In genomic region chr6:155544677-155545076, GRCh38 we compare ENCODE assay signal across 23 cellular contexts.
"Had no signal": no experiment of that assay in that cellular context is flagged by ENCODE, and none has a peak within 500 bp of the region (broad histone marks: within the 10 kb centered on the region; RNA-seq: fewer than 3 reads in every experiment).

No MANE protein-coding gene starts in this region.

- ATAC-seq: activated CD8-positive, alpha-beta T cell treated with anti-CD3 and anti-CD28 coated beads for 36 hours; activated T-helper 17 cell treated with anti-CD3 and anti-CD28 coated beads, Interleukin-2, amount 50 U/mL, for 72 hours; effector memory CD8-positive, alpha-beta T cell; stimulated activated naive CD8-positive, alpha-beta T cell treated with anti-CD3 and anti-CD28 coated beads, Interleukin-15, Interleukin-2, amounts not matched to agents 100 U/mL and 50 U/mL, for 24 hours had no signal

- H3K27ac ChIP-seq: cardiac muscle cell, tibial nerve, vagina had no signal

- H3K4me3 ChIP-seq: cardiac muscle cell, tibial nerve, vagina had no signal

- DNase-seq: activated CD4-positive, alpha-beta T cell treated with anti-CD3 and anti-CD28 coated beads for 48 hours; activated CD4-positive, CD25-positive, alpha-beta regulatory T cell; activated CD8-positive, alpha-beta T cell treated with anti-CD3 and anti-CD28 coated beads for 36 hours; activated naive CD4-positive, alpha-beta T cell treated with Interleukin-2 at 50 U/mL for 16 hours; activated naive CD8-positive, alpha-beta T cell treated with anti-CD3 and anti-CD28 coated beads, Interleukin-2, amount 10 ng/mL, durations not matched to agents 7 days and 5 days; activated T-cell treated with anti-CD3 and anti-CD28 coated beads, Interleukin-2, amount 50 U/mL, for 1 hour; amygdala; dermis blood vessel endothelial cell; effector memory CD8-positive, alpha-beta T cell; immature natural killer cell; mesenchymal stem cell; nucleus accumbens; retina; stimulated activated CD4-positive, alpha-beta T cell treated with anti-CD3 and anti-CD28 coated beads, Interleukin-12 subunit alpha, Interleukin-12 subunit beta, amount 100 ng/mL, for 4 hours; stimulated activated CD4-positive, alpha-beta T cell treated with anti-CD3 and anti-CD28 coated beads, Interleukin-1b, Interleukin-23, amount 100 ng/mL, for 48 hours; stimulated activated CD8-positive, alpha-beta memory T cell treated with anti-CD3 and anti-CD28 coated beads, Interleukin-4, amount 100 ng/mL, for 48 hours; stimulated activated naive CD8-positive, alpha-beta T cell treated with anti-CD3 and anti-CD28 coated beads, Interleukin-15, Interleukin-2, amounts not matched to agents 100 U/mL and 50 U/mL, for 24 hours; substantia nigra; T-helper 2 cell had no signal

- H3K9me3 ChIP-seq: tibial nerve, vagina had no signal

- H3K4me1 ChIP-seq: tibial nerve, vagina had no signal

- H3K27me3 ChIP-seq: cardiac muscle cell, tibial nerve, vagina had no signal

- H3K36me3 ChIP-seq: cardiac muscle cell, tibial nerve, vagina had no signal
